Comparison of ENCODE assay signal across 8 cellular contexts in genomic region chr5:80254767-80255424, GRCh38. TPM values are rescaled to one million over a fixed set of nuclear protein-coding genes. Genes with fewer than 3 reads are reported as not detected.
A peak's percentile ranks its signal among the peaks of the same experiment; 100 is the strongest.
DNase-seq lines count a peak whose midpoint lies in the region; ATAC-seq, FAIRE-seq and TF ChIP-seq lines count a peak whose summit lies in the region.

No MANE protein-coding gene starts in this region.

- H3K27ac ChIP-seq in HUES48 (ENCODE audit: low read depth, low read length) = peak overlapping the region; percentile 36

- peaks cover 33% of the 10 kb centered on the region for H3K4me1 Mint-ChIP-seq in activated T-helper 17 cell treated with anti-CD3 and anti-CD28 coated beads, Interleukin-2, amount 50 U/mL, for 72 hours

- DNase-seq in EL (peak; percentile 29), globus pallidus (ENCODE audit: low spot score) (peak; percentile 61), omental fat pad (ENCODE audit: low spot score) (no peak), foreskin melanocyte (no peak), RCC 7860 (ENCODE audit: low spot score) (no peak)

- peak overlapping the region; percentile 93 for H3K27ac Mint-ChIP-seq in activated T-helper 17 cell treated with anti-CD3 and anti-CD28 coated beads, Interleukin-2, amount 50 U/mL, for 72 hours

- no peaks in the 10 kb centered on the region for H3K27me3 Mint-ChIP-seq in activated T-helper 17 cell treated with anti-CD3 and anti-CD28 coated beads, Interleukin-2, amount 50 U/mL, for 72 hours

- peak overlapping the region; percentile 98 for H3K4me3 ChIP-seq in HUES48 (ENCODE audit: low read depth, low read length)

- no peaks in the 10 kb centered on the region for H3K9me3 ChIP-seq in HUES48 (ENCODE audit: control insufficient read depth, insufficient read depth, low read length)

- no peak for TF ChIP-seq CTCF in omental fat pad (IDR thresholded peaks at IDR 0.05)

- no peaks in the 10 kb centered on the region for H3K27me3 ChIP-seq in HUES48 (ENCODE audit: control insufficient read depth, insufficient read depth, low read length)

- H3K9ac ChIP-seq in HUES48 (ENCODE audit: low read depth, low read length) = peak overlapping the region; percentile 74

- peaks cover 2% of the 10 kb centered on the region for H3K9me3 Mint-ChIP-seq in activated T-helper 17 cell treated with anti-CD3 and anti-CD28 coated beads, Interleukin-2, amount 50 U/mL, for 72 hours

- no peak for FAIRE-seq in RCC 7860 (lab: Jason Lieb, UNC)

- peak overlapping the region; percentile 93 for H3K4me3 Mint-ChIP-seq in activated T-helper 17 cell treated with anti-CD3 and anti-CD28 coated beads, Interleukin-2, amount 50 U/mL, for 72 hours

- peaks cover 48% of the 10 kb centered on the region for H3K4me1 ChIP-seq in HUES48 (ENCODE audit: control insufficient read depth, insufficient read depth, low read length)

- H3K36me3 ChIP-seq in HUES48 (ENCODE audit: control insufficient read depth, insufficient read depth, low read length) = no peaks in the 10 kb centered on the region

- no peak for ATAC-seq in activated T-helper 17 cell treated with anti-CD3 and anti-CD28 coated beads, Interleukin-2, amount 50 U/mL, for 72 hours (replicated peaks)
- ATAC-seq in omental fat pad (ENCODE audit: low FRiP score) (peak; percentile 11), HG02610 (IDR thresholded peaks at IDR 0.05; ENCODE audit: unreplicated experiment) (no peak)

- peaks cover 68% of the 10 kb centered on the region for H3K36me3 Mint-ChIP-seq in activated T-helper 17 cell treated with anti-CD3 and anti-CD28 coated beads, Interleukin-2, amount 50 U/mL, for 72 hours (ENCODE audit: low read depth)

RNA-seq across cellular contexts. Expression of gene SERINC5, which starts 1.0 kb away (rescaled TPM):
- 10 to 100 TPM; 50.7 to 76.7 TPM for total RNA-seq in activated T-helper 17 cell treated with anti-CD3 and anti-CD28 coated beads, Interleukin-2, amount 50 U/mL, for 72 hours
- 10 to 100 TPM; 19.5 to 32.8 (median 25.6) TPM for total RNA-seq in omental fat pad

Comparison
In these comparisons a context has a peak if more than half of its experiments do, and no peak if none do; other contexts are left out.
1. DNase-seq: peak in EL (single experiment) and globus pallidus (single experiment); none in omental fat pad (single experiment), foreskin melanocyte (single experiment) and RCC 7860 (single experiment).